ENCODE assay signal across 3 cellular contexts in genomic region chr15:62994975-62995730, GRCh38.
A peak's percentile ranks its signal among the peaks of the same experiment; 100 is the strongest.
TF ChIP-seq lines count a peak whose summit lies in the region.

No MANE protein-coding gene starts in this region.

TF ChIP-seq in A549, 52 proteins besides CTCF, POLR2A, EP300 and RAD21 (continues in another document):
- TF ChIP-seq FOXS1 (CRISPR knock-in tag; IDR thresholded peaks at IDR 0.05) (no peak), E2F6 (IDR thresholded peaks at IDR 0.05; ENCODE audit: borderline replicate concordance, low read depth) (no peak), ATOH8 (CRISPR knock-in tag; IDR thresholded peaks at IDR 0.05; ENCODE audit: low read depth) (no peak), JUN (IDR thresholded peaks at IDR 0.05) (no peak), NPAS2 (CRISPR knock-in tag; IDR thresholded peaks at IDR 0.05; ENCODE audit: borderline replicate concordance) (no peak), HEYL (CRISPR knock-in tag; IDR thresholded peaks at IDR 0.05) (no peak), HDAC2 (IDR thresholded peaks at IDR 0.05) (no peak), PBX3 (IDR thresholded peaks at IDR 0.05) (no peak), BCL3 (IDR thresholded peaks at IDR 0.05) (no peak), CEBPB (IDR thresholded peaks at IDR 0.05) (0 out of 4 replicates have a peak, but pooled peaks of 1 of the 2 experiments have one; percentile 5), PHF8 (IDR thresholded peaks at IDR 0.05; ENCODE audit: borderline replicate concordance, low read depth) (no peak), NFE2L2 (conservative IDR thresholded peaks at IDR 0.05; ENCODE audit: low read length) (no peak), ZSCAN20 (CRISPR knock-in tag; IDR thresholded peaks at IDR 0.05) (no peak), GATA3 (IDR thresholded peaks at IDR 0.05; ENCODE audit: borderline replicate concordance) (peak; percentile 49; the same call in 1 of the 2 replicates), HOXA7 (CRISPR knock-in tag; IDR thresholded peaks at IDR 0.05) (no peak), HES2 (IDR thresholded peaks at IDR 0.05) (no peak), USF2 (IDR thresholded peaks at IDR 0.05) (no peak), TFCP2L1 (CRISPR knock-in tag; IDR thresholded peaks at IDR 0.05) (no peak), JUNB (IDR thresholded peaks at IDR 0.05) (0 out of 2 replicates have a peak, but pooled peaks have one; percentile 15)

TF ChIP-seq in H1, 55 proteins besides CTCF, POLR2A, EP300 and RAD21:
- no peak for TF ChIP-seq PHF8 (conservative IDR thresholded peaks at IDR 0.05; ENCODE audit: low read depth, low read length)
- TF ChIP-seq TCF12 (IDR thresholded peaks at IDR 0.05; ENCODE audit: low read depth, low read length), result no peak
- no peak for TF ChIP-seq SIX5 (IDR thresholded peaks at IDR 0.05; ENCODE audit: low read depth, low read length)
- no peak for TF ChIP-seq CBX8 (IDR thresholded peaks at IDR 0.05; ENCODE audit: borderline replicate concordance, low read depth, low read length)
- no peak for TF ChIP-seq RBBP5 (IDR thresholded peaks at IDR 0.05; ENCODE audit: borderline replicate concordance, low read depth, low read length)
- no peak for TF ChIP-seq CHD2 (IDR thresholded peaks at IDR 0.05; ENCODE audit: low read length)

TF ChIP-seq in GM23338, 12 proteins besides CTCF, POLR2A, EP300 and RAD21:
- TF ChIP-seq ZNF114 (CRISPR knock-in tag; IDR thresholded peaks at IDR 0.05) (no peak), EZH2 (IDR thresholded peaks at IDR 0.05; ENCODE audit: low read depth, unreplicated experiment) (no peak), POLR2AphosphoS5 (IDR thresholded peaks at IDR 0.05; ENCODE audit: low read depth) (no peak), JUNB (IDR thresholded peaks at IDR 0.05; ENCODE audit: unreplicated experiment) (no peak), EZH2phosphoT487 (IDR thresholded peaks at IDR 0.05; ENCODE audit: unreplicated experiment) (no peak), REST (IDR thresholded peaks at IDR 0.05; ENCODE audit: unreplicated experiment) (no peak), NANOG (IDR thresholded peaks at IDR 0.05; ENCODE audit: borderline replicate concordance) (no peak), ETS1 (IDR thresholded peaks at IDR 0.05) (no peak), STAT1 (IDR thresholded peaks at IDR 0.05; ENCODE audit: unreplicated experiment) (no peak), ZNF462 (CRISPR knock-in tag; IDR thresholded peaks at IDR 0.05) (no peak), ZNF331 (CRISPR knock-in tag; IDR thresholded peaks at IDR 0.05; ENCODE audit: low read depth) (no peak), CREB1 (CRISPR knock-in tag; IDR thresholded peaks at IDR 0.05; ENCODE audit: low read depth) (no peak)
TF ChIP-seq in GM23338: peak in this region for 0.
